In genomic region chr3:142981108-142981507, GRCh38 we compare ENCODE assay signal across 20 cellular contexts. TPM values are rescaled to one million over a fixed set of nuclear protein-coding genes. Genes with fewer than 3 reads are reported as not detected.
A peak's percentile ranks its signal among the peaks of the same experiment; 100 is the strongest.
DNase-seq lines count a peak whose midpoint lies in the region; ATAC-seq and TF ChIP-seq lines count a peak whose summit lies in the region.
"Had no signal": no experiment of that assay in that cellular context is flagged by ENCODE, and none has a peak within 500 bp of the region (broad histone marks: within the 10 kb centered on the region; RNA-seq: fewer than 3 reads in every experiment).

No MANE protein-coding gene starts in this region.

- H3K4me3 ChIP-seq in HCT116 (replicated peaks in 1 of 2; ENCODE audit: low read depth in 1 of 2, low read length in 2 of 2) = no peak overlapping the region
- H3K4me3 ChIP-seq in Panc1 (ENCODE audit: low read depth in 2 of 2, low read length in 2 of 2) = no peak overlapping the region
- H3K4me3 ChIP-seq in fibroblast of villous mesenchyme (ENCODE audit: low read depth, low read length) = no peak overlapping the region
- H3K4me3 ChIP-seq: heart left ventricle had no signal

- no peaks in the 10 kb centered on the region for H3K9me3 Mint-ChIP-seq in activated naive CD4-positive, alpha-beta T cell treated with anti-CD3 and anti-CD28 coated beads, Interleukin-2, amount 10 ng/mL, durations not matched to agents 7 days and 5 days
- H3K9me3 Mint-ChIP-seq: T-helper 1 cell treated with Interleukin-12 subunit alpha and Interleukin-12 subunit beta and Interleukin-4 antibody, amounts not matched to agents 30 μg/mL and 1 μg/mL, for 36 hours had no signal

- TF ChIP-seq CTCF in HCT116 (IDR thresholded peaks at IDR 0.05 in 2 of 3, conservative IDR thresholded peaks at IDR 0.05 in 1 of 3; ENCODE audit: borderline replicate concordance in 1 of 3, insufficient read depth in 1 of 3, low read depth in 2 of 3, low read length in 2 of 3) (peak in 2 of 3 experiments; percentile 2 to 10; a peak in 1 of 6 replicates), Panc1 (IDR thresholded peaks at IDR 0.05) (peak; percentile 33), fibroblast of villous mesenchyme (IDR thresholded peaks at IDR 0.05; ENCODE audit: insufficient read depth, low read depth, low read length) (peak; percentile 3)

- H3K27me3 ChIP-seq in HCT116 (ENCODE audit: insufficient read depth, low read length) (no peaks in the 10 kb centered on the region), Panc1 (ENCODE audit: control insufficient read depth, insufficient read depth, low read length) (no peaks in the 10 kb centered on the region)
- H3K27me3 ChIP-seq: heart left ventricle had no signal

- H3K36me3 Mint-ChIP-seq in activated naive CD4-positive, alpha-beta T cell treated with anti-CD3 and anti-CD28 coated beads, Interleukin-2, amount 10 ng/mL, durations not matched to agents 7 days and 5 days = no peaks in the 10 kb centered on the region

- no peak for TF ChIP-seq POLR2A in HCT116 (IDR thresholded peaks at IDR 0.05; ENCODE audit: borderline replicate concordance, extremely low read depth, insufficient read depth, insufficient read length)

- H3K9ac ChIP-seq in HCT116 (ENCODE audit: low read length) = no peak overlapping the region

- no peak overlapping the region for H2AFZ ChIP-seq in HCT116 (ENCODE audit: low read depth, low read length, poor library complexity, severe bottlenecking)

- intact Hi-C loops in HCT116 (cut with micrococcal nuclease) (no loop called here), Panc1 (cut with micrococcal nuclease; ENCODE audit: unreplicated experiment) (no loop called here)

- POLR2A ChIA-PET in HCT116 (lab: Charles Lee) (no interaction called here), Panc1 (lab: Charles Lee) (interaction anchor here (0.6 kb wide), 1 partner anchor 14 kb away, joined by 3 read pairs; no protein-coding TSS in a partner anchor)

- no peak overlapping the region for H3K4me3 Mint-ChIP-seq in activated naive CD4-positive, alpha-beta T cell treated with anti-CD3 and anti-CD28 coated beads, Interleukin-2, amount 10 ng/mL, durations not matched to agents 7 days and 5 days
- H3K4me3 Mint-ChIP-seq: T-helper 1 cell treated with Interleukin-12 subunit alpha and Interleukin-12 subunit beta and Interleukin-4 antibody, amounts not matched to agents 30 μg/mL and 1 μg/mL, for 36 hours had no signal

- no peaks in the 10 kb centered on the region for H3K9me3 ChIP-seq in HCT116 (ENCODE audit: control insufficient read depth in 1 of 2, insufficient read depth in 1 of 2, low read depth in 1 of 2, low read length in 2 of 2)
- H3K9me3 ChIP-seq in Panc1 (ENCODE audit: control insufficient read depth, insufficient read depth, low read depth, low read length) = no peaks in the 10 kb centered on the region
- H3K9me3 ChIP-seq: heart left ventricle had no signal

- ATAC-seq in HCT116 (no peak), Panc1 (no peak), GM21381 (IDR thresholded peaks at IDR 0.05; ENCODE audit: unreplicated experiment) (no peak)

- CTCF ChIA-PET in HCT116 (lab: Charles Lee) (interaction anchor here (1.9 kb wide), 1 partner anchor 152 kb away, joined by 9 read pairs; no protein-coding TSS in a partner anchor), Panc1 (lab: Charles Lee) (no interaction called here)
- CTCF ChIA-PET in activated naive CD4-positive, alpha-beta T cell treated with anti-CD3 and anti-CD28 coated beads, Interleukin-2, amount 10 ng/mL, durations not matched to agents 7 days and 5 days (lab: Charles Lee) = interaction anchor here (1.2 kb wide), 1 partner anchor 153 kb away, joined by 5 read pairs; no protein-coding TSS in a partner anchor

- no peaks in the 10 kb centered on the region for H3K79me2 ChIP-seq in HCT116 (ENCODE audit: insufficient read depth, low read length)

- H3K27ac Mint-ChIP-seq in activated naive CD4-positive, alpha-beta T cell treated with anti-CD3 and anti-CD28 coated beads, Interleukin-2, amount 10 ng/mL, durations not matched to agents 7 days and 5 days = no peak overlapping the region
- H3K27ac Mint-ChIP-seq: T-helper 1 cell treated with Interleukin-12 subunit alpha and Interleukin-12 subunit beta and Interleukin-4 antibody, amounts not matched to agents 30 μg/mL and 1 μg/mL, for 36 hours had no signal

- H3K4me1 Mint-ChIP-seq in activated naive CD4-positive, alpha-beta T cell treated with anti-CD3 and anti-CD28 coated beads, Interleukin-2, amount 10 ng/mL, durations not matched to agents 7 days and 5 days = no peaks in the 10 kb centered on the region

- no peaks in the 10 kb centered on the region for H4K20me1 ChIP-seq in HCT116 (ENCODE audit: insufficient read depth)

- no peak for TF ChIP-seq RAD21 in HCT116 (IDR thresholded peaks at IDR 0.05; ENCODE audit: low read depth)

- H3K36me3 ChIP-seq in HCT116 (ENCODE audit: control insufficient read depth in 1 of 2, insufficient read depth in 2 of 2, low read length in 2 of 2) (no peaks in the 10 kb centered on the region), Panc1 (ENCODE audit: control insufficient read depth, insufficient read depth, low read length) (no peaks in the 10 kb centered on the region)
- H3K36me3 ChIP-seq: heart left ventricle had no signal

- DNase-seq in D341Med (ENCODE audit: low spot score) = peak; percentile 46
- DNase-seq in HCT116 (ENCODE audit: low read depth, low spot score) = no peak
- no peak for DNase-seq in Panc1 (ENCODE audit: low read depth, low spot score)
- no peak for DNase-seq in fibroblast of villous mesenchyme (ENCODE audit: low read depth)
- DNase-seq in activated naive CD4-positive, alpha-beta T cell treated with anti-CD3 and anti-CD28 coated beads, Interleukin-2, amount 10 ng/mL, durations not matched to agents 7 days and 5 days = no peak
- no peak for DNase-seq in 8988T
- no peak for DNase-seq in midbrain (lab: John Stamatoyannopoulos, UW)
- DNase-seq: activated CD4-positive, alpha-beta T cell treated with anti-CD3 and anti-CD28 coated beads for 4 hours; activated naive CD4-positive, alpha-beta T cell treated with anti-CD3 and anti-CD28 coated beads, Interleukin-2, amount 50 U/mL, for 16 hours; H7; heart left ventricle; KG1; NCI-H1694; nucleus accumbens; stimulated activated CD4-positive, alpha-beta T cell treated with anti-CD3 and anti-CD28 coated beads, Interleukin-4, amount 100 ng/mL, for 24 hours had no signal

- peaks cover 32% of the 10 kb centered on the region for H3K27me3 Mint-ChIP-seq in activated naive CD4-positive, alpha-beta T cell treated with anti-CD3 and anti-CD28 coated beads, Interleukin-2, amount 10 ng/mL, durations not matched to agents 7 days and 5 days

- no peaks in the 10 kb centered on the region for H3K9me2 ChIP-seq in HCT116 (ENCODE audit: insufficient read depth)

- H3K4me1 ChIP-seq in HCT116 (ENCODE audit: control insufficient read depth in 1 of 2, insufficient read depth in 2 of 2, low read length in 2 of 2) (peaks cover 3 to 15% of the 10 kb centered on the region in 2 experiments; a peak in 3 of 4 replicates), Panc1 (ENCODE audit: control insufficient read depth, insufficient read depth, low read length) (peaks cover 14% of the 10 kb centered on the region)

- no peak overlapping the region for H3K27ac ChIP-seq in HCT116 (ENCODE audit: low read depth, low read length)
- H3K27ac ChIP-seq in Panc1 (ENCODE audit: low read length) = no peak overlapping the region
- H3K27ac ChIP-seq: C4-2B, heart left ventricle had no signal

- BruUV-seq in HCT116 (replicated peaks; lab: Mats Ljungman, UMichigan) (no TSS peak), Panc1 (replicated peaks; lab: Mats Ljungman, UMichigan) (no TSS peak)

- H3K4me2 ChIP-seq in HCT116 (ENCODE audit: low read length) = no peak overlapping the region

- in situ Hi-C loops in Panc1 (cut with HindIII; ENCODE audit: low pct_unique_long_range_greater_than_20kb, low sequenced_read_pairs) = no loop called here

- RAD21 ChIA-PET in HCT116 (lab: Charles Lee; ENCODE audit: low non-redundant PET in 1 of 2, low total read pairs in 2 of 2, uncharacterized antibody in 2 of 2, unreplicated experiment in 2 of 2) = no interaction called here

TF ChIP-seq in HCT116, 20 proteins besides CTCF, POLR2A, EP300 and RAD21 (continues in another document):
- TF ChIP-seq ZBTB33 (IDR thresholded peaks at IDR 0.05; ENCODE audit: extremely low read depth, insufficient replicate concordance, low read length) (no peak), ZFX (IDR thresholded peaks at IDR 0.05) (no peak), JUND (IDR thresholded peaks at IDR 0.05) (no peak), EZH2 (IDR thresholded peaks at IDR 0.05) (no peak), ZNF274 (IDR thresholded peaks at IDR 0.05; ENCODE audit: low read depth, low read length) (no peak), CEBPB (IDR thresholded peaks at IDR 0.05; ENCODE audit: low read depth) (no peak)

RNA-seq across cellular contexts. Expression of gene PAQR9, which starts 17.6 kb away (rescaled TPM):
- total RNA-seq in HCT116 (2021; ENCODE audit: unreplicated experiment) (0.17 TPM), Panc1 (2021; ENCODE audit: unreplicated experiment) (0.36 TPM), fibroblast of villous mesenchyme (not detected in 2 replicates)
- 0.07 TPM in 1 of 2 replicates, not detected in the other for polyA plus RNA-seq in HCT116 (2012)
- 0.24 TPM for polyA plus RNA-seq in Panc1 (2012; ENCODE audit: insufficient read length)
- total RNA-seq: mononuclear cell, RPMI7951 had no signal

RNA-seq across cellular contexts. Expression of gene U2SURP, which starts 20.3 kb away (rescaled TPM):
- total RNA-seq in HCT116 (2021; ENCODE audit: unreplicated experiment) = 132 TPM
- 36.4 and 42.2 TPM in 2 replicates for polyA plus RNA-seq in HCT116 (2012)
- total RNA-seq in Panc1 (2021; ENCODE audit: unreplicated experiment) = 135 TPM
- 38.6 TPM for polyA plus RNA-seq in Panc1 (2012; ENCODE audit: insufficient read length)
- 76.0 and 86.4 TPM in 2 replicates for total RNA-seq in fibroblast of villous mesenchyme
